In genomic region chr20:44400671-44401051, GRCh38 we compare ENCODE assay signal across 21 cellular contexts. TPM values are rescaled to one million over a fixed set of nuclear protein-coding genes. Genes with fewer than 3 reads are reported as not detected.
"Had no signal": no experiment of that assay in that cellular context is flagged by ENCODE, and none has a peak within 500 bp of the region (broad histone marks: within the 10 kb centered on the region; RNA-seq: fewer than 3 reads in every experiment).

No MANE protein-coding gene starts in this region.

- H3K27me3 Mint-ChIP-seq: central memory CD8-positive, alpha-beta T cell had no signal

- H3K27me3 ChIP-seq: testis had no signal

- H3K4me1 Mint-ChIP-seq: activated naive CD8-positive, alpha-beta T cell treated with anti-CD3 and anti-CD28 coated beads, Interleukin-2, amount 10 ng/mL, durations not matched to agents 7 days and 5 days; brain; central memory CD8-positive, alpha-beta T cell; neural crest cell; stimulated activated naive CD8-positive, alpha-beta T cell treated with anti-CD3 and anti-CD28 coated beads, Interleukin-15, amount 100 ng/mL, for 72 hours had no signal

- H3K4me3 Mint-ChIP-seq: activated naive CD8-positive, alpha-beta T cell treated with anti-CD3 and anti-CD28 coated beads, Interleukin-2, amount 10 ng/mL, durations not matched to agents 7 days and 5 days; central memory CD8-positive, alpha-beta T cell; neural crest cell; stimulated activated naive CD8-positive, alpha-beta T cell treated with anti-CD3 and anti-CD28 coated beads, Interleukin-15, amount 100 ng/mL, for 72 hours had no signal

- H3K9me3 Mint-ChIP-seq: brain; central memory CD8-positive, alpha-beta T cell had no signal

- H3K36me3 Mint-ChIP-seq: activated naive CD8-positive, alpha-beta T cell treated with anti-CD3 and anti-CD28 coated beads, Interleukin-2, amount 10 ng/mL, durations not matched to agents 7 days and 5 days; brain had no signal

- DNase-seq: activated CD4-positive, alpha-beta T cell treated with anti-CD3 and anti-CD28 coated beads, Interleukin-2, amount 50 U/mL, for 1 hour; activated naive CD4-positive, alpha-beta T cell; activated naive CD8-positive, alpha-beta T cell treated with anti-CD3 and anti-CD28 coated beads, Interleukin-2, amount 10 ng/mL, durations not matched to agents 7 days and 5 days; cortex of kidney; effector CD8-positive, alpha-beta T cell; foreskin keratinocyte; glutamatergic neuron; kidney glomerular epithelial cell; stimulated activated CD4-positive, alpha-beta T cell treated with anti-CD3 and anti-CD28 coated beads, Interleukin-1b, Interleukin-23, amount 100 ng/mL, for 48 hours; stimulated activated naive CD8-positive, alpha-beta T cell treated with anti-CD3 and anti-CD28 coated beads, Interleukin-15, amount 100 ng/mL, for 72 hours; T-helper 2 cell; testis had no signal

- H3K4me1 ChIP-seq: testis had no signal

- ATAC-seq: activated CD4-positive, CD25-positive, alpha-beta regulatory T cell treated with anti-CD3 and anti-CD28 coated beads, Interleukin-2, amount 50 U/mL, for 24 hours; foreskin keratinocyte; sciatic nerve; stimulated activated naive CD8-positive, alpha-beta T cell treated with anti-CD3 and anti-CD28 coated beads, Interleukin-15, amount 100 ng/mL, for 72 hours had no signal

- H3K27ac Mint-ChIP-seq: activated naive CD8-positive, alpha-beta T cell treated with anti-CD3 and anti-CD28 coated beads, Interleukin-2, amount 10 ng/mL, durations not matched to agents 7 days and 5 days; brain; stimulated activated naive CD8-positive, alpha-beta T cell treated with anti-CD3 and anti-CD28 coated beads, Interleukin-15, amount 100 ng/mL, for 72 hours had no signal

- H3K9me3 ChIP-seq: testis had no signal

- H3K4me3 ChIP-seq: testis had no signal

- H3K27ac ChIP-seq: foreskin keratinocyte, testis had no signal

RNA-seq across cellular contexts. Expression of gene HNF4A, which starts 45.2 kb away (rescaled TPM):
- total RNA-seq: activated CD8-positive, alpha-beta memory T cell treated with anti-CD3 and anti-CD28 coated beads for 36 hours; activated naive CD8-positive, alpha-beta T cell treated with anti-CD3 and anti-CD28 coated beads, Interleukin-2, amount 10 ng/mL, durations not matched to agents 7 days and 5 days; foreskin keratinocyte; lower leg skin; neural crest cell; osteocyte; pulmonary artery endothelial cell; sciatic nerve had no signal
- polyA plus RNA-seq: foreskin keratinocyte had no signal
